ENCODE assay signal across 25 cellular contexts in the genomic region with DNA sequence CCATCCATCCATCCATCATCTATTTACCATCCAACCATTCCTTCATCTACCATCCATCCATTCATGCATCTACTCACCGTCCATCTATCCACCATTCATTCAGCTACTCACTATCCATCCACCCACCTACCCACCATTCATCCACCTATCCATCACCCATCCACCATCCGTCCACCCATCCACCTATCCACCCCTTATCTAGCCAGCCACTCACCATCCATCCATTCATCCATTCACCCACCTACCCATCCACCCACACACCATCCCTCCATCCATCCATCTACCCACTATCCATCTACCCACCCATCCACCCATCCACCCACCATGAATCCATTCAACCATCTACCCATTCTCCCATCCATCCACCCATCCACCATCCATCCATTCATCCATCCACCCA. TPM values are rescaled to one million over a fixed set of nuclear protein-coding genes. Genes with fewer than 3 reads are reported as not detected.
A peak's percentile ranks its signal among the peaks of the same experiment; 100 is the strongest.
DNase-seq lines count a peak whose midpoint lies in the region; ATAC-seq, FAIRE-seq and TF ChIP-seq lines count a peak whose summit lies in the region.
"Had no signal": no experiment of that assay in that cellular context is flagged by ENCODE, and none has a peak within 500 bp of the region (broad histone marks: within the 10 kb centered on the region; RNA-seq: fewer than 3 reads in every experiment).

No MANE protein-coding gene starts in this region.

- TF ChIP-seq EP300 in K562 (IDR thresholded peaks at IDR 0.05; ENCODE audit: low read length): no peak

- WGBS in K562 (ENCODE audit: insufficient coverage, low coverage, missing lambda C conversion rate): 0% methylated on average over 2 of the region's 2 CpGs

- no peak for TF ChIP-seq CTCF in HEK293 (tag by site-specific recombination; IDR thresholded peaks at IDR 0.05)
- TF ChIP-seq CTCF in K562 (IDR thresholded peaks at IDR 0.05 in 2 of 3, conservative IDR thresholded peaks at IDR 0.05 in 1 of 3; ENCODE audit: insufficient read depth in 2 of 3, low read depth in 1 of 3, low read length in 3 of 3): no peak
- no peak for TF ChIP-seq CTCF in kidney (IDR thresholded peaks at IDR 0.05; ENCODE audit: borderline replicate concordance, extremely low read depth, insufficient read depth)
- no peak for TF ChIP-seq CTCF in nephron progenitor cell (IDR thresholded peaks at IDR 0.05)

- H3K27ac ChIP-seq in HEK293 (ENCODE audit: extremely low read depth, low read depth, low read length) (no peak overlapping the region), K562 (ENCODE audit: extremely low read depth, low read depth, low read length) (no peak overlapping the region), kidney (ENCODE audit: low read depth in 2 of 2, low read length in 2 of 2) (no peak overlapping the region), Karpas-422 (ENCODE audit: low read length) (no peak overlapping the region)
- H3K27ac ChIP-seq: BLaER1 had no signal

- peaks cover 19% of the 10 kb centered on the region for H3K9me3 Mint-ChIP-seq in nephron progenitor cell
- H3K9me3 Mint-ChIP-seq: CD8-positive, alpha-beta memory T cell had no signal

- intact Hi-C loops in K562 (cut with micrococcal nuclease): no loop called here
- intact Hi-C loops in kidney (cut with DNase I): no loop called here

- POLR2A ChIA-PET in HEK293 (lab: Yijun Ruan, JAX) (interaction anchor here (0.9 kb wide), 1 partner anchor 11 kb away, joined by 5 read pairs; no protein-coding TSS in a partner anchor), K562 (lab: Yijun Ruan, JAX) (no interaction called here)

- H3K27ac Mint-ChIP-seq in nephron progenitor cell: no peak overlapping the region
- H3K27ac Mint-ChIP-seq: CD14-positive monocyte; CD4-positive, CD25-positive, alpha-beta regulatory T cell; CD8-positive, alpha-beta memory T cell had no signal

- no peak overlapping the region for H3K9ac ChIP-seq in K562 (ENCODE audit: insufficient read depth in 1 of 2, low read depth in 2 of 2, low read length in 2 of 2)
- H3K9ac ChIP-seq in kidney (ENCODE audit: low read length in 2 of 2): no peak overlapping the region
- no peak overlapping the region for H3K9ac ChIP-seq in Karpas-422 (ENCODE audit: low read length)
- H3K9ac ChIP-seq: BLaER1 had no signal

- H3K9me3 ChIP-seq in HEK293 (ENCODE audit: control insufficient read depth, insufficient read depth, low read depth, low read length) (no peaks in the 10 kb centered on the region), K562 (replicated peaks; ENCODE audit: control insufficient read depth, insufficient read depth, low read depth, low read length) (no peaks in the 10 kb centered on the region; the same call in 1 of the 2 replicates), kidney (ENCODE audit: control insufficient read depth in 1 of 2, low read length in 2 of 2) (no peaks in the 10 kb centered on the region), Karpas-422 (ENCODE audit: low read length) (no peaks in the 10 kb centered on the region)
- H3K9me3 ChIP-seq: BE2C had no signal

- H3K9me1 ChIP-seq in K562 (ENCODE audit: control insufficient read depth, insufficient read depth, low read length): no peaks in the 10 kb centered on the region

- H3K27me3 Mint-ChIP-seq in nephron progenitor cell (ENCODE audit: low read depth, poor library complexity): peaks cover 11% of the 10 kb centered on the region
- H3K27me3 Mint-ChIP-seq: CD4-positive, CD25-positive, alpha-beta regulatory T cell had no signal

- H3K4me3 Mint-ChIP-seq in nephron progenitor cell: peak overlapping the region; percentile 28
- H3K4me3 Mint-ChIP-seq: CD14-positive monocyte; CD4-positive, alpha-beta memory T cell; CD4-positive, CD25-positive, alpha-beta regulatory T cell; CD8-positive, alpha-beta memory T cell had no signal

- DNase-seq in K562 (ENCODE audit: extremely low read depth in 1 of 4, low spot score in 3 of 4) (no peak), kidney (peak; percentile 4), nephron progenitor cell (no peak), DMS 273 (lab: John Stamatoyannopoulos, UW; ENCODE audit: unreplicated experiment) (no peak), GOT3 (lab: John Stamatoyannopoulos, UW) (no peak), Karpas-422 (no peak)
- DNase-seq in stimulated activated naive CD8-positive, alpha-beta T cell treated with anti-CD3 and anti-CD28 coated beads, Interleukin-15, Interleukin-2, amounts not matched to agents 100 U/mL and 50 U/mL, for 24 hours: no peak
- DNase-seq: 8988T; ACHN; BE2C; C1 segment of cervical spinal cord; CD4-positive, alpha-beta memory T cell; CD4-positive, CD25-positive, alpha-beta regulatory T cell; CD8-positive, alpha-beta memory T cell; COR-L47; DMS79 treated with DMSO at 0.1 percent for 48 hours; GF-D8 had no signal

- no peak for ATAC-seq in K562
- ATAC-seq in stimulated activated naive CD8-positive, alpha-beta T cell treated with anti-CD3 and anti-CD28 coated beads, Interleukin-15, Interleukin-2, amounts not matched to agents 100 U/mL and 50 U/mL, for 24 hours: no peak

- in situ Hi-C loops in K562 (cut with MboI): no loop called here

- H3K9me2 ChIP-seq in Karpas-422 (replicated peaks; ENCODE audit: insufficient read depth, low read length): no peaks in the 10 kb centered on the region

- H3K79me2 ChIP-seq in K562 (ENCODE audit: control insufficient read depth, insufficient read depth, low read length): no peaks in the 10 kb centered on the region
- H3K79me2 ChIP-seq in Karpas-422 (ENCODE audit: low read length): no peaks in the 10 kb centered on the region

- no peak for TF ChIP-seq RAD21 in K562 (CRISPR knock-in tag; conservative IDR thresholded peaks at IDR 0.05 in 1 of 2, IDR thresholded peaks at IDR 0.05 in 1 of 2)

- H3K4me1 ChIP-seq in HEK293 (ENCODE audit: control insufficient read depth, insufficient read depth, low read length) (no peaks in the 10 kb centered on the region), K562 (replicated peaks in 1 of 2; ENCODE audit: control insufficient read depth in 2 of 2, insufficient read depth in 2 of 2, low read length in 2 of 2) (no peaks in the 10 kb centered on the region; a peak in 1 of 5 replicates), kidney (ENCODE audit: control insufficient read depth in 1 of 2, insufficient read depth in 1 of 2, low read depth in 1 of 2, low read length in 2 of 2) (no peaks in the 10 kb centered on the region), Karpas-422 (ENCODE audit: low read length) (no peaks in the 10 kb centered on the region)

- CTCF ChIA-PET in HEK293 (lab: Yijun Ruan, JAX): no interaction called here
- CTCF ChIA-PET in K562 (lab: Yijun Ruan, JAX; ENCODE audit: low intra/inter-chr PET ratio): no interaction called here

- peaks cover 27 to 54% of the 10 kb centered on the region in 2 experiments for H3K27me3 ChIP-seq in K562 (ENCODE audit: control insufficient read depth in 2 of 2, insufficient read depth in 2 of 2, low read length in 2 of 2)
- no peaks in the 10 kb centered on the region for H3K27me3 ChIP-seq in Karpas-422 (ENCODE audit: low read length)
- H3K27me3 ChIP-seq: BE2C, BLaER1 had no signal

- H3K4me2 ChIP-seq in K562 (ENCODE audit: insufficient read depth, low read length) (no peak overlapping the region), Karpas-422 (ENCODE audit: low read depth, low read length, poor library complexity, severe bottlenecking) (no peak overlapping the region)
- H3K4me2 ChIP-seq: BLaER1 had no signal

- TF ChIP-seq POLR2A in K562 (conservative IDR thresholded peaks at IDR 0.05): no peak

- peaks cover 43% of the 10 kb centered on the region for H3K4me1 Mint-ChIP-seq in nephron progenitor cell

- H2AFZ ChIP-seq in K562 (ENCODE audit: low read depth, low read length) (no peak overlapping the region), Karpas-422 (ENCODE audit: low read length) (no peak overlapping the region)

- H4K20me1 ChIP-seq in K562 (replicated peaks; ENCODE audit: control insufficient read depth, insufficient read depth, low read length): no peaks in the 10 kb centered on the region
- no peaks in the 10 kb centered on the region for H4K20me1 ChIP-seq in Karpas-422 (ENCODE audit: insufficient read depth, low read depth, low read length)
- H4K20me1 ChIP-seq: BLaER1 had no signal

- FAIRE-seq in K562 (lab: Jason Lieb, UNC): no peak
- FAIRE-seq in kidney (lab: Jason Lieb, UNC): no peak
- FAIRE-seq: A204.1, G401.6, GM12891, GM19239 had no signal

- H3K36me3 Mint-ChIP-seq in nephron progenitor cell (ENCODE audit: low read depth): peaks cover 4% of the 10 kb centered on the region
- H3K36me3 Mint-ChIP-seq: CD14-positive monocyte; CD4-positive, alpha-beta memory T cell; CD4-positive, CD25-positive, alpha-beta regulatory T cell; CD8-positive, alpha-beta memory T cell had no signal

- BruUV-seq in K562 (replicated peaks; lab: Mats Ljungman, UMichigan): no TSS peak

- H3K36me3 ChIP-seq in HEK293 (ENCODE audit: control insufficient read depth in 2 of 2, insufficient read depth in 1 of 2, low read length in 2 of 2) (no peaks in the 10 kb centered on the region), K562 (ENCODE audit: control insufficient read depth, insufficient read depth, low read length) (no peaks in the 10 kb centered on the region), kidney (ENCODE audit: control insufficient read depth in 1 of 2, insufficient read depth in 2 of 2, low read length in 2 of 2) (peaks cover 0 to 2% of the 10 kb centered on the region in 2 donors), Karpas-422 (ENCODE audit: insufficient read depth, low read length) (no peaks in the 10 kb centered on the region)
- H3K36me3 ChIP-seq: BE2C, BLaER1 had no signal

- H3K4me3 ChIP-seq in HEK293 (ENCODE audit: low read depth, low read length) (no peak overlapping the region), K562 (no peak overlapping the region), kidney (ENCODE audit: low read length in 2 of 2) (no peak overlapping the region), Karpas-422 (ENCODE audit: low read length) (no peak overlapping the region)
- H3K4me3 ChIP-seq: BLaER1 had no signal

RNA-seq across cellular contexts. Expression of a gene that starts 26.6 kb away (rescaled TPM):
- not detected in 2 replicates for total RNA-seq in K562 (2011; cell fraction: chromatin; rRNA removed; ENCODE audit: low replicate concordance)
- total RNA-seq in K562 (2011; cell fraction: nucleolus; rRNA removed): not detected in 2 replicates
- total RNA-seq in K562 (2011; cell fraction: nucleoplasm; rRNA removed): not detected in 2 replicates
- total RNA-seq in K562 (2014; rRNA removed): not detected in 2 replicates
- not detected in 2 replicates for total RNA-seq in K562 (2014; rRNA removed; fragmentation: Illumina TruSeq; extraction: Trizol)
- total RNA-seq in K562 (2015; rRNA removed; fragmentation: Illumina TruSeq; extraction: Trizol): not detected in 2 replicates
- not detected in 2 replicates for total RNA-seq in K562 (2021)
- polyA plus RNA-seq in K562 (2011; rRNA removed): not detected in 2 replicates
- not detected in 2 replicates for polyA plus RNA-seq in K562 (2011; cell fraction: cytosol; rRNA removed)
- not detected in 2 replicates for polyA plus RNA-seq in K562 (2011; cell fraction: nucleus; rRNA removed)
- polyA plus RNA-seq in K562 (2012): not detected in 2 replicates
- not detected in 2 replicates for polyA plus RNA-seq in K562 (2014; fragmentation: Illumina TruSeq; extraction: Trizol)
- not detected for polyA plus RNA-seq in K562 (2014; fragmentation: Nextera tagmentation; extraction: Ambion mirVana)
- polyA plus RNA-seq in K562 (2014; rRNA removed): not detected in 2 replicates
- not detected in 2 replicates for polyA minus RNA-seq in K562 (2011; rRNA and poly(A)+ RNA removed)
- not detected in 2 replicates for polyA minus RNA-seq in K562 (2011; cell fraction: cytosol; rRNA and poly(A)+ RNA removed)
- polyA minus RNA-seq in K562 (2011; cell fraction: nucleus; rRNA and poly(A)+ RNA removed): not detected in 2 replicates
- 3.0 TPM for total RNA-seq in kidney
- 1.4 TPM for polyA plus RNA-seq in kidney (ENCODE audit: insufficient read depth, low read depth, low replicate concordance)
- total RNA-seq in Karpas-422 (2014; rRNA removed; shearing (Covaris generic); ENCODE audit: low replicate concordance): not detected in 2 replicates
- total RNA-seq: CD4-positive, alpha-beta memory T cell; CD4-positive, CD25-positive, alpha-beta regulatory T cell; CD8-positive, alpha-beta memory T cell had no signal
- polyA plus RNA-seq: AG04450; CD14-positive monocyte; CD4-positive, alpha-beta memory T cell; CD4-positive, CD25-positive, alpha-beta regulatory T cell; CD8-positive, alpha-beta memory T cell had no signal

RNA-seq across cellular contexts. Expression of a gene that starts 49.7 kb away (rescaled TPM):
- total RNA-seq in K562 (2011; cell fraction: chromatin; rRNA removed; ENCODE audit: low replicate concordance): 14.1 and 27.3 TPM in 2 replicates
- 7.5 and 10.0 TPM in 2 replicates for total RNA-seq in K562 (2011; cell fraction: nucleolus; rRNA removed)
- total RNA-seq in K562 (2011; cell fraction: nucleoplasm; rRNA removed): 14.9 and 22.9 TPM in 2 replicates
- 5.2 and 6.4 TPM in 2 replicates for total RNA-seq in K562 (2014; rRNA removed)
- total RNA-seq in K562 (2014; rRNA removed; fragmentation: Illumina TruSeq; extraction: Trizol): 10.8 and 13.0 TPM in 2 replicates
- total RNA-seq in K562 (2015; rRNA removed; fragmentation: Illumina TruSeq; extraction: Trizol): 9.7 and 10.3 TPM in 2 replicates
- total RNA-seq in K562 (2021): 14.2 and 15.1 TPM in 2 replicates
- polyA plus RNA-seq in K562 (2011; rRNA removed): 6.2 and 6.8 TPM in 2 replicates
- polyA plus RNA-seq in K562 (2011; cell fraction: cytosol; rRNA removed): 2.5 and 4.0 TPM in 2 replicates
- polyA plus RNA-seq in K562 (2011; cell fraction: nucleus; rRNA removed): 5.1 and 6.8 TPM in 2 replicates
- polyA plus RNA-seq in K562 (2012): 1.7 and 2.0 TPM in 2 replicates
- 2.3 and 2.5 TPM in 2 replicates for polyA plus RNA-seq in K562 (2014; fragmentation: Illumina TruSeq; extraction: Trizol)
- polyA plus RNA-seq in K562 (2014; fragmentation: Nextera tagmentation; extraction: Ambion mirVana): 1 to 10 TPM in 1 of 2 experiments, under 1 TPM in 1; 0.83 to 2.1 TPM
- polyA plus RNA-seq in K562 (2014; rRNA removed): 3.3 and 3.5 TPM in 2 replicates
- polyA minus RNA-seq in K562 (2011; rRNA and poly(A)+ RNA removed): 33.1 and 33.6 TPM in 2 replicates
- 12.4 and 18.1 TPM in 2 replicates for polyA minus RNA-seq in K562 (2011; cell fraction: cytosol; rRNA and poly(A)+ RNA removed)
- 8.2 and 16.6 TPM in 2 replicates for polyA minus RNA-seq in K562 (2011; cell fraction: nucleus; rRNA and poly(A)+ RNA removed)
- 7.7 TPM for total RNA-seq in kidney
- polyA plus RNA-seq in kidney (ENCODE audit: insufficient read depth, low read depth, low replicate concordance): 0.60 TPM
- 5.3 and 9.6 TPM in 2 replicates for total RNA-seq in Karpas-422 (2014; rRNA removed; shearing (Covaris generic); ENCODE audit: low replicate concordance)
